Comparison of ENCODE assay signal across 3 cellular contexts in genomic region chr10:3398825-3399646, GRCh38.
TF ChIP-seq lines count a peak whose summit lies in the region.

No MANE protein-coding gene starts in this region.

TF ChIP-seq in IMR-90, 13 proteins besides CTCF, POLR2A, EP300 and RAD21:
- TF ChIP-seq CEBPB (IDR thresholded peaks at IDR 0.05; ENCODE audit: low read depth, low read length) (no peak), MXI1 (IDR thresholded peaks at IDR 0.05; ENCODE audit: borderline replicate concordance, low read depth, low read length) (no peak), NFE2L2 (IDR thresholded peaks at IDR 0.05; ENCODE audit: low read depth, low read length) (no peak), SMC3 (IDR thresholded peaks at IDR 0.05; ENCODE audit: low read depth, low read length) (no peak), RCOR1 (IDR thresholded peaks at IDR 0.05; ENCODE audit: insufficient replicate concordance, low read length) (no peak), BHLHE40 (IDR thresholded peaks at IDR 0.05; ENCODE audit: low read depth, low read length) (no peak), MAZ (IDR thresholded peaks at IDR 0.05; ENCODE audit: borderline replicate concordance, low read depth, low read length) (no peak), FOS (IDR thresholded peaks at IDR 0.05; ENCODE audit: low read depth, low read length) (no peak), ELK1 (IDR thresholded peaks at IDR 0.05; ENCODE audit: borderline replicate concordance, low read depth, low read length) (no peak), CHD1 (IDR thresholded peaks at IDR 0.05; ENCODE audit: low read depth, low read length) (no peak), RFX5 (IDR thresholded peaks at IDR 0.05; ENCODE audit: low read depth, low read length) (no peak)

TF ChIP-seq in endothelial cell of umbilical vein, 7 proteins besides CTCF, POLR2A, EP300 and RAD21:
- TF ChIP-seq POLR2AphosphoS5 (IDR thresholded peaks at IDR 0.05; ENCODE audit: insufficient read depth, low read depth, low read length) (no peak), EZH2 (IDR thresholded peaks at IDR 0.05; ENCODE audit: borderline replicate concordance, low read depth, low read length, severe bottlenecking) (no peak), GATA2 (IDR thresholded peaks at IDR 0.05; ENCODE audit: insufficient read depth, insufficient read length, low read depth, low read length) (no peak), JUN (IDR thresholded peaks at IDR 0.05; ENCODE audit: borderline replicate concordance, insufficient read depth, insufficient read length, low read depth) (no peak), FOS (IDR thresholded peaks at IDR 0.05; ENCODE audit: borderline replicate concordance, insufficient read depth, low read length) (no peak)
TF ChIP-seq in endothelial cell of umbilical vein: peak in this region for 0.

TF ChIP-seq in liver, 16 proteins besides CTCF, POLR2A, EP300 and RAD21:
- TF ChIP-seq EGR1 (IDR thresholded peaks at IDR 0.05; ENCODE audit: low read depth in 2 of 2) (no peak), NR2F2 (IDR thresholded peaks at IDR 0.05) (peak; percentile 58)
TF ChIP-seq in liver: peak in this region for 1.
